Comparison of ENCODE assay signal across 2 cellular contexts in genomic region chr3:183328164-183328563, GRCh38.
TF ChIP-seq lines count a peak whose summit lies in the region.

No MANE protein-coding gene starts in this region.

TF ChIP-seq in SK-N-SH, 30 proteins besides CTCF, POLR2A, EP300 and RAD21:
- TF ChIP-seq REST (IDR thresholded peaks at IDR 0.05; ENCODE audit: low read depth, low read length) = no peak
- TF ChIP-seq GABPA (IDR thresholded peaks at IDR 0.05; ENCODE audit: low read depth) = no peak
- no peak for TF ChIP-seq IRF3 (IDR thresholded peaks at IDR 0.05; ENCODE audit: low read depth, low read length)

TF ChIP-seq in SK-N-SH treated with all-trans-retinoic acid at 6 μM for 48 hours, 23 proteins besides CTCF, POLR2A, EP300 and RAD21 (continued from another document):
- TF ChIP-seq BACH2 (CRISPR knock-in tag; IDR thresholded peaks at IDR 0.05; ENCODE audit: borderline replicate concordance) (no peak), ZNF8 (CRISPR knock-in tag; IDR thresholded peaks at IDR 0.05) (no peak), CSDC2 (CRISPR knock-in tag; IDR thresholded peaks at IDR 0.05) (no peak), TSHZ2 (CRISPR knock-in tag; IDR thresholded peaks at IDR 0.05) (no peak), ZNF565 (CRISPR knock-in tag; conservative IDR thresholded peaks at IDR 0.05; ENCODE audit: low read depth) (no peak), ZNF70 (CRISPR knock-in tag; IDR thresholded peaks at IDR 0.05) (no peak), ZFP3 (CRISPR knock-in tag; IDR thresholded peaks at IDR 0.05) (no peak), TOX (CRISPR knock-in tag; IDR thresholded peaks at IDR 0.05; ENCODE audit: borderline replicate concordance) (no peak), POU6F1 (CRISPR knock-in tag; IDR thresholded peaks at IDR 0.05; ENCODE audit: borderline replicate concordance, low read depth) (no peak), TCF4 (CRISPR knock-in tag; IDR thresholded peaks at IDR 0.05; ENCODE audit: borderline replicate concordance) (no peak), CREB5 (CRISPR knock-in tag; IDR thresholded peaks at IDR 0.05; ENCODE audit: low read depth) (no peak)
